In the genomic region with DNA sequence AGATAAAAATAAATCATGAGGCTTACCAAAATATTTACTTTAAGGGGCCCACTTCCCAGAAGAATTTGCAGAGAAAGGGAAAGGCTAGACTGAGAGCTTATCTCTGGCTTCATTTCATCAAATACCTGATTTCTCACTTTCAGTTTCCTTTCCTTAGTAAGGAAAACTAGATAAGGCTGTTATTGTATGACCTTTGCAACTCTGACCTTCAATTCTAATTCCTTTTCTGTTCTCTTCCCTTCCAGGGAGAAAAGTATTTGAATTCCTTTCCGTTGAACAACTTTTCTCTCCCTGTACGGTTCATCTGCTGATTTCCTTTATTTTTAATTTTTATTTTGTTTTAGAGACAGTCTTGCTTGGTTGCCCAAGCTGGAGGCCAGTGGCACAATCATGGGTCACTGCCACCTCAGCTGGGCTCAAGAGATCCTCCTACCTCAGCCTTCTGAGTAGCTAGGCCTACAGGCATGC, we compare ENCODE assay signal across 11 cellular contexts. TPM values are rescaled to one million over a fixed set of nuclear protein-coding genes. Genes with fewer than 3 reads are reported as not detected.
DNase-seq lines count a peak whose midpoint lies in the region; ATAC-seq and TF ChIP-seq lines count a peak whose summit lies in the region.
"Had no signal": no experiment of that assay in that cellular context is flagged by ENCODE, and none has a peak within 500 bp of the region (broad histone marks: within the 10 kb centered on the region; RNA-seq: fewer than 3 reads in every experiment).

No MANE protein-coding gene starts in this region.

- H3K9me3 ChIP-seq in thyroid gland = no peaks in the 10 kb centered on the region
- H3K9me3 ChIP-seq: ovary had no signal

- no peak for TF ChIP-seq POLR2A in thyroid gland (IDR thresholded peaks at IDR 0.05)

- no peak overlapping the region for H3K4me3 ChIP-seq in thyroid gland (replicated peaks in 1 of 3)
- H3K4me3 ChIP-seq: ovary had no signal

- no peaks in the 10 kb centered on the region for H3K27me3 Mint-ChIP-seq in activated CD4-positive, alpha-beta memory T cell treated with anti-CD3 and anti-CD28 coated beads for 36 hours
- no peaks in the 10 kb centered on the region for H3K27me3 Mint-ChIP-seq in activated CD4-positive, alpha-beta memory T cell treated with anti-CD3 and anti-CD28 coated beads, Interleukin-2, amount 10 ng/mL, durations not matched to agents 7 days and 5 days
- H3K27me3 Mint-ChIP-seq in activated naive CD8-positive, alpha-beta T cell treated with anti-CD3 and anti-CD28 coated beads, Interleukin-2, amount 10 ng/mL, durations not matched to agents 7 days and 5 days = no peaks in the 10 kb centered on the region

- peaks cover 37% of the 10 kb centered on the region for H3K4me1 Mint-ChIP-seq in activated CD4-positive, alpha-beta memory T cell treated with anti-CD3 and anti-CD28 coated beads for 36 hours (ENCODE audit: low read depth)
- peaks cover 29% of the 10 kb centered on the region for H3K4me1 Mint-ChIP-seq in activated CD4-positive, alpha-beta memory T cell treated with anti-CD3 and anti-CD28 coated beads, Interleukin-2, amount 10 ng/mL, durations not matched to agents 7 days and 5 days
- peaks cover 22% of the 10 kb centered on the region for H3K4me1 Mint-ChIP-seq in activated naive CD8-positive, alpha-beta T cell treated with anti-CD3 and anti-CD28 coated beads, Interleukin-2, amount 10 ng/mL, durations not matched to agents 7 days and 5 days

- H3K36me3 Mint-ChIP-seq in activated CD4-positive, alpha-beta memory T cell treated with anti-CD3 and anti-CD28 coated beads for 36 hours = no peaks in the 10 kb centered on the region
- H3K36me3 Mint-ChIP-seq in activated CD4-positive, alpha-beta memory T cell treated with anti-CD3 and anti-CD28 coated beads, Interleukin-2, amount 10 ng/mL, durations not matched to agents 7 days and 5 days (ENCODE audit: low read depth) = peaks cover 3% of the 10 kb centered on the region
- H3K36me3 Mint-ChIP-seq in activated naive CD8-positive, alpha-beta T cell treated with anti-CD3 and anti-CD28 coated beads, Interleukin-2, amount 10 ng/mL, durations not matched to agents 7 days and 5 days = peaks cover 6% of the 10 kb centered on the region

- H3K36me3 ChIP-seq in thyroid gland = no peaks in the 10 kb centered on the region
- H3K36me3 ChIP-seq: ovary had no signal

- peaks cover 43 to 52% of the 10 kb centered on the region in 2 donors for H3K4me1 ChIP-seq in thyroid gland

- DNase-seq in activated CD4-positive, alpha-beta memory T cell treated with anti-CD3 and anti-CD28 coated beads for 36 hours = no peak
- no peak for DNase-seq in activated CD4-positive, alpha-beta memory T cell treated with anti-CD3 and anti-CD28 coated beads, Interleukin-2, amount 10 ng/mL, durations not matched to agents 7 days and 5 days
- DNase-seq in activated naive CD8-positive, alpha-beta T cell treated with anti-CD3 and anti-CD28 coated beads, Interleukin-2, amount 10 ng/mL, durations not matched to agents 7 days and 5 days = no peak
- DNase-seq in left kidney (ENCODE audit: low read depth, low spot score) (peak; percentile 55), thyroid gland (peak; percentile 62 to 72)
- DNase-seq in stimulated activated CD8-positive, alpha-beta memory T cell treated with anti-CD3 and anti-CD28 coated beads, Interleukin-4, amount 100 ng/mL, for 48 hours = no peak
- DNase-seq: activated CD8-positive, alpha-beta memory T cell treated with anti-CD3 and anti-CD28 coated beads for 24 hours; ovary; SHP77 treated with DMSO at 0.1 percent for 48 hours had no signal

- no peaks in the 10 kb centered on the region for H3K9me3 Mint-ChIP-seq in activated CD4-positive, alpha-beta memory T cell treated with anti-CD3 and anti-CD28 coated beads for 36 hours
- H3K9me3 Mint-ChIP-seq in activated CD4-positive, alpha-beta memory T cell treated with anti-CD3 and anti-CD28 coated beads, Interleukin-2, amount 10 ng/mL, durations not matched to agents 7 days and 5 days = no peaks in the 10 kb centered on the region
- no peaks in the 10 kb centered on the region for H3K9me3 Mint-ChIP-seq in activated naive CD8-positive, alpha-beta T cell treated with anti-CD3 and anti-CD28 coated beads, Interleukin-2, amount 10 ng/mL, durations not matched to agents 7 days and 5 days

- H3K27ac ChIP-seq in thyroid gland = peak overlapping the region; percentile 75 to 85 (median 81)

- WGBS in thyroid gland, 2 donors = 19 to 23% methylated on average over 2 of the region's 2 CpGs

- CTCF ChIA-PET in activated CD4-positive, alpha-beta memory T cell treated with anti-CD3 and anti-CD28 coated beads for 36 hours (lab: Charles Lee) = interaction anchor here (1.1 to 5.9 kb wide), 2 partner anchors 18 to 87 kb away, joined by 3 to 48 read pairs; a partner anchor contains a TSS
- CTCF ChIA-PET in activated CD4-positive, alpha-beta memory T cell treated with anti-CD3 and anti-CD28 coated beads, Interleukin-2, amount 10 ng/mL, durations not matched to agents 7 days and 5 days (lab: Charles Lee) = interaction anchor here (1.3 to 3.2 kb wide), 2 partner anchors 19 to 90 kb away, joined by 6 to 22 read pairs; a partner anchor contains a TSS

- intact Hi-C loops in activated CD4-positive, alpha-beta memory T cell treated with anti-CD3 and anti-CD28 coated beads for 36 hours (cut with micrococcal nuclease) = no loop called here
- intact Hi-C loops in thyroid gland (cut with DNase I) = no loop called here

- no peak for TF ChIP-seq CTCF in thyroid gland (IDR thresholded peaks at IDR 0.05)

- H3K27ac Mint-ChIP-seq in activated CD4-positive, alpha-beta memory T cell treated with anti-CD3 and anti-CD28 coated beads for 36 hours = peak overlapping the region; percentile 93
- H3K27ac Mint-ChIP-seq in activated CD4-positive, alpha-beta memory T cell treated with anti-CD3 and anti-CD28 coated beads, Interleukin-2, amount 10 ng/mL, durations not matched to agents 7 days and 5 days = no peak overlapping the region
- peak overlapping the region; percentile 80 for H3K27ac Mint-ChIP-seq in activated naive CD8-positive, alpha-beta T cell treated with anti-CD3 and anti-CD28 coated beads, Interleukin-2, amount 10 ng/mL, durations not matched to agents 7 days and 5 days

- H3K27me3 ChIP-seq in thyroid gland = no peaks in the 10 kb centered on the region
- H3K27me3 ChIP-seq: ovary had no signal

- no peak for ATAC-seq in activated naive CD8-positive, alpha-beta T cell treated with anti-CD3 and anti-CD28 coated beads, Interleukin-2, amount 10 ng/mL, durations not matched to agents 7 days and 5 days (ENCODE audit: low read depth)
- ATAC-seq in HG02642 (IDR thresholded peaks at IDR 0.05; ENCODE audit: poor library complexity, unreplicated experiment) (no peak), HG02759 (IDR thresholded peaks at IDR 0.05; ENCODE audit: unreplicated experiment) (no peak)

- POLR2A ChIA-PET in activated CD4-positive, alpha-beta memory T cell treated with anti-CD3 and anti-CD28 coated beads for 36 hours (lab: Charles Lee) = interaction anchor here (1.1 to 2.6 kb wide), 2 partner anchors 10 to 108 kb away, joined by 3 to 20 read pairs; a partner anchor contains a TSS
- POLR2A ChIA-PET in activated CD4-positive, alpha-beta memory T cell treated with anti-CD3 and anti-CD28 coated beads, Interleukin-2, amount 10 ng/mL, durations not matched to agents 7 days and 5 days (lab: Charles Lee) = interaction anchor here (1.1 to 2.1 kb wide), 5 partner anchors 11 to 147 kb away, joined by 3 to 9 read pairs (median 3); a partner anchor contains a TSS
- POLR2A ChIA-PET in activated naive CD8-positive, alpha-beta T cell treated with anti-CD3 and anti-CD28 coated beads, Interleukin-2, amount 10 ng/mL, durations not matched to agents 7 days and 5 days (lab: Charles Lee) = interaction anchor here (0.7 to 3.0 kb wide), 5 partner anchors 8 to 19 kb away, joined by 3 to 12 read pairs (median 3); a partner anchor contains a TSS

- no peak overlapping the region for H3K4me3 Mint-ChIP-seq in activated CD4-positive, alpha-beta memory T cell treated with anti-CD3 and anti-CD28 coated beads for 36 hours
- no peak overlapping the region for H3K4me3 Mint-ChIP-seq in activated CD4-positive, alpha-beta memory T cell treated with anti-CD3 and anti-CD28 coated beads, Interleukin-2, amount 10 ng/mL, durations not matched to agents 7 days and 5 days
- peak overlapping the region; percentile 25 for H3K4me3 Mint-ChIP-seq in activated naive CD8-positive, alpha-beta T cell treated with anti-CD3 and anti-CD28 coated beads, Interleukin-2, amount 10 ng/mL, durations not matched to agents 7 days and 5 days

RNA-seq across cellular contexts. Expression of a gene that starts 7.1 kb away (rescaled TPM):
- 10 to 100 TPM; 40.9 to 45.4 TPM for total RNA-seq in activated CD4-positive, alpha-beta memory T cell treated with anti-CD3 and anti-CD28 coated beads for 36 hours
- total RNA-seq in activated CD4-positive, alpha-beta memory T cell treated with anti-CD3 and anti-CD28 coated beads, Interleukin-2, amount 10 ng/mL, durations not matched to agents 7 days and 5 days = 10 to 100 TPM; 50.7 to 51.2 TPM
- total RNA-seq in activated naive CD8-positive, alpha-beta T cell treated with anti-CD3 and anti-CD28 coated beads, Interleukin-2, amount 10 ng/mL, durations not matched to agents 7 days and 5 days = 10 to 100 TPM; 38.6 to 41.5 TPM
- 100 to 1,000 TPM in 3 of 4 donors, 10 to 100 TPM in 1; 98.6 to 139 (median 123) TPM for total RNA-seq in thyroid gland

RNA-seq across cellular contexts. Expression of a gene that starts 19.2 kb away (rescaled TPM):
- total RNA-seq in activated CD4-positive, alpha-beta memory T cell treated with anti-CD3 and anti-CD28 coated beads for 36 hours = 1 to 10 TPM; 7.6 to 9.5 TPM
- 1 to 10 TPM; 6.3 to 8.5 TPM for total RNA-seq in activated CD4-positive, alpha-beta memory T cell treated with anti-CD3 and anti-CD28 coated beads, Interleukin-2, amount 10 ng/mL, durations not matched to agents 7 days and 5 days
- total RNA-seq in activated naive CD8-positive, alpha-beta T cell treated with anti-CD3 and anti-CD28 coated beads, Interleukin-2, amount 10 ng/mL, durations not matched to agents 7 days and 5 days = 1 to 10 TPM; 7.5 to 8.1 TPM
- total RNA-seq in thyroid gland = 10 to 100 TPM in 3 of 4 donors, 1 to 10 TPM in 1; 8.4 to 19.8 (median 18.6) TPM

RNA-seq across cellular contexts. Expression of a gene that starts 19.5 kb away (rescaled TPM):
- total RNA-seq in activated CD4-positive, alpha-beta memory T cell treated with anti-CD3 and anti-CD28 coated beads for 36 hours = 10 to 100 TPM; 14.0 to 15.4 TPM
- total RNA-seq in activated CD4-positive, alpha-beta memory T cell treated with anti-CD3 and anti-CD28 coated beads, Interleukin-2, amount 10 ng/mL, durations not matched to agents 7 days and 5 days = 10 to 100 TPM; 10.7 to 11.2 TPM
- 10 to 100 TPM; 13.9 to 14.4 TPM for total RNA-seq in activated naive CD8-positive, alpha-beta T cell treated with anti-CD3 and anti-CD28 coated beads, Interleukin-2, amount 10 ng/mL, durations not matched to agents 7 days and 5 days
- total RNA-seq in thyroid gland = 10 to 100 TPM; 13.4 to 19.9 (median 15.7) TPM

Comparison
In these comparisons a context has a peak if more than half of its experiments do, and no peak if none do; other contexts are left out.
1. DNase-seq: peak in left kidney (single experiment) and thyroid gland (2 of 2); none in activated CD4-positive, alpha-beta memory T cell treated with anti-CD3 and anti-CD28 coated beads for 36 hours (single experiment), activated CD4-positive, alpha-beta memory T cell treated with anti-CD3 and anti-CD28 coated beads, Interleukin-2, amount 10 ng/mL, durations not matched to agents 7 days and 5 days (single experiment), activated naive CD8-positive, alpha-beta T cell treated with anti-CD3 and anti-CD28 coated beads, Interleukin-2, amount 10 ng/mL, durations not matched to agents 7 days and 5 days (single experiment) and stimulated activated CD8-positive, alpha-beta memory T cell treated with anti-CD3 and anti-CD28 coated beads, Interleukin-4, amount 100 ng/mL, for 48 hours (single experiment).